Comparison of ENCODE assay signal across 1 cellular context in the genomic region with DNA sequence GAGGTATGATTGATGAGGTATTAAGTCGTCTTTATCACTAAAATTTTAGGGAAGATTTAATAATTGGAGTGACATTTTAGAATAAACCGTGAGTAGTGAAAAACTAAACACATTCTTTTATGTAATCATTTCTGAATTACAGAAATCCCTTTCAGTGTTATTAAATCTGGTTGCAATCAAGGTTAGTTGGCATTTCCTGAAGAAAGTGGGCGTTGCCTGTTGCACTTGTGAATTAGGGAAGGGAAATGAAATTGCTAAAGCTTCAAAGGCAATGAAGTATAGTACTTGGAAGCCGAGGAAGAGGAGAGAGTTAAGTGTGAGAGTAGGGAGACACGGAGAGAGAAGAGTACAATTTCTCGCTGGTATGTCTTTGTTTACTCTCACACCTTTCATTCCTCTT.
TF ChIP-seq lines count a peak whose summit lies in the region.

No MANE protein-coding gene starts in this region.

TF ChIP-seq in HepG2, 621 proteins besides CTCF, POLR2A, EP300 and RAD21:
- TF ChIP-seq CEBPZ (IDR thresholded peaks at IDR 0.05; ENCODE audit: low read length) (no peak), MLLT10 (CRISPR knock-in tag; IDR thresholded peaks at IDR 0.05) (no peak), TCF7L2 (IDR thresholded peaks at IDR 0.05; ENCODE audit: low read depth, low read length) (no peak), ZSCAN20 (CRISPR knock-in tag; IDR thresholded peaks at IDR 0.05; ENCODE audit: borderline replicate concordance) (no peak), ZBTB42 (CRISPR knock-in tag; IDR thresholded peaks at IDR 0.05) (no peak), ZNF207 (IDR thresholded peaks at IDR 0.05; ENCODE audit: borderline replicate concordance) (no peak), ZNF878 (CRISPR knock-in tag; IDR thresholded peaks at IDR 0.05) (no peak), AHR (CRISPR knock-in tag; IDR thresholded peaks at IDR 0.05) (no peak), GABPB1 (CRISPR knock-in tag; IDR thresholded peaks at IDR 0.05) (no peak), ZNF639 (CRISPR knock-in tag; conservative IDR thresholded peaks at IDR 0.05) (no peak), RBM22 (optimal IDR thresholded peaks at IDR 0.05; ENCODE audit: low read length) (no peak), TCF7 (IDR thresholded peaks at IDR 0.05; ENCODE audit: low read depth) (no peak), MAFF (IDR thresholded peaks at IDR 0.05; ENCODE audit: low read depth, low read length) (no peak), ATRX (CRISPR knock-in tag; IDR thresholded peaks at IDR 0.05; ENCODE audit: borderline replicate concordance) (no peak), ZSCAN9 (CRISPR knock-in tag; IDR thresholded peaks at IDR 0.05; ENCODE audit: borderline replicate concordance) (no peak)
- TF ChIP-seq, protein P1, sequence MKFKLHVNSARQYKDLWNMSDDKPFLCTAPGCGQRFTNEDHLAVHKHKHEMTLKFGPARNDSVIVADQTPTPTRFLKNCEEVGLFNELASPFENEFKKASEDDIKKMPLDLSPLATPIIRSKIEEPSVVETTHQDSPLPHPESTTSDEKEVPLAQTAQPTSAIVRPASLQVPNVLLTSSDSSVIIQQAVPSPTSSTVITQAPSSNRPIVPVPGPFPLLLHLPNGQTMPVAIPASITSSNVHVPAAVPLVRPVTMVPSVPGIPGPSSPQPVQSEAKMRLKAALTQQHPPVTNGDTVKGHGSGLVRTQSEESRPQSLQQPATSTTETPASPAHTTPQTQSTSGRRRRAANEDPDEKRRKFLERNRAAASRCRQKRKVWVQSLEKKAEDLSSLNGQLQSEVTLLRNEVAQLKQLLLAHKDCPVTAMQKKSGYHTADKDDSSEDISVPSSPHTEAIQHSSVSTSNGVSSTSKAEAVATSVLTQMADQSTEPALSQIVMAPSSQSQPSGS (CRISPR knock-in tag; IDR thresholded peaks at IDR 0.05), result no peak
- TF ChIP-seq, protein P2, sequence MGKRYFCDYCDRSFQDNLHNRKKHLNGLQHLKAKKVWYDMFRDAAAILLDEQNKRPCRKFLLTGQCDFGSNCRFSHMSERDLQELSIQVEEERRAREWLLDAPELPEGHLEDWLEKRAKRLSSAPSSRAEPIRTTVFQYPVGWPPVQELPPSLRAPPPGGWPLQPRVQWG (CRISPR knock-in tag; IDR thresholded peaks at IDR 0.05; ENCODE audit: borderline replicate concordance, low read depth), result no peak
TF ChIP-seq in HepG2: peak in this region for 0.
